Comparison of ENCODE assay signal across 9 cellular contexts in genomic region chr9:893843-894420, GRCh38. TPM values are rescaled to one million over a fixed set of nuclear protein-coding genes. Genes with fewer than 3 reads are reported as not detected.
DNase-seq lines count a peak whose midpoint lies in the region; ATAC-seq, FAIRE-seq and TF ChIP-seq lines count a peak whose summit lies in the region.
"Had no signal": no experiment of that assay in that cellular context is flagged by ENCODE, and none has a peak within 500 bp of the region (broad histone marks: within the 10 kb centered on the region; RNA-seq: fewer than 3 reads in every experiment).

No MANE protein-coding gene starts in this region.

- no peaks in the 10 kb centered on the region for H3K79me2 ChIP-seq in PC-3 (ENCODE audit: low read length)

- peak; percentile 82 for DNase-seq in Daoy (ENCODE audit: low read depth)
- DNase-seq in HTR-8/SVneo (ENCODE audit: insufficient read length, low spot score): peak; percentile 60
- DNase-seq in PC-3: peak; percentile 71
- DNase-seq in activated T-cell treated with anti-CD3 and anti-CD28 coated beads, Interleukin-2, amount 50 U/mL, for 48 hours: peak; percentile 56 to 65
- peak; percentile 27 for DNase-seq in foreskin melanocyte
- peak; percentile 39 for DNase-seq in pons (ENCODE audit: low spot score)
- no peak for DNase-seq in vagina (ENCODE audit: extremely low spot score in 2 of 2)

- H3K36me3 ChIP-seq in PC-3 (ENCODE audit: low read depth, low read length) (no peaks in the 10 kb centered on the region; the same call in 1 of the 2 replicates), vagina (no peaks in the 10 kb centered on the region)

- no peak for TF ChIP-seq POLR2A in vagina (IDR thresholded peaks at IDR 0.05)

- intact Hi-C loops in PC-3 (cut with micrococcal nuclease) (loop anchor here (1.0 kb wide), 2 partner anchors 111 to 443 kb away; no protein-coding TSS in a partner anchor), vagina (cut with DNase I) (no loop called here)

- H3K9me3 ChIP-seq in PC-3 (ENCODE audit: low read length) (no peaks in the 10 kb centered on the region), vagina (no peaks in the 10 kb centered on the region)

- peak overlapping the region; percentile 76 for H2AFZ ChIP-seq in PC-3 (ENCODE audit: low read length)

- POLR2A ChIA-PET in PC-3 (lab: Charles Lee; ENCODE audit: unreplicated experiment): no interaction called here

- no peak overlapping the region for H3K9ac ChIP-seq in PC-3 (ENCODE audit: low read length)

- FAIRE-seq in HTR-8/SVneo (lab: Jason Lieb, UNC): peak; percentile 28
- FAIRE-seq: endometrium had no signal

- no peaks in the 10 kb centered on the region for H3K9me2 ChIP-seq in PC-3 (replicated peaks; ENCODE audit: low read length)

- ATAC-seq in GM21529 (IDR thresholded peaks at IDR 0.05; ENCODE audit: unreplicated experiment) (peak; percentile 99), PC-3 (peak; percentile 88)

- CTCF ChIA-PET in PC-3 (lab: Charles Lee): interaction anchor here (1.8 kb wide), 1 partner anchor 111 kb away, joined by 9 read pairs; no protein-coding TSS in a partner anchor

- peak; percentile 82 for TF ChIP-seq CTCF in PC-3 (conservative IDR thresholded peaks at IDR 0.05; ENCODE audit: low read depth, low read length)
- TF ChIP-seq CTCF in vagina (IDR thresholded peaks at IDR 0.05): peak; percentile 69 to 70 (median 69)

- BruUV-seq in PC-3 (replicated peaks; lab: Mats Ljungman, UMichigan): no TSS peak

- H4K20me1 ChIP-seq in PC-3 (ENCODE audit: low read length): no peaks in the 10 kb centered on the region

- no peak overlapping the region for H3K27ac ChIP-seq in PC-3 (ENCODE audit: low read length)
- no peak overlapping the region for H3K27ac ChIP-seq in vagina

- no peaks in the 10 kb centered on the region for H3K27me3 ChIP-seq in PC-3 (ENCODE audit: low read length)
- no peaks in the 10 kb centered on the region for H3K27me3 ChIP-seq in vagina

- peak overlapping the region; percentile 79 for H3K4me2 ChIP-seq in PC-3 (ENCODE audit: low read length)

- no peaks in the 10 kb centered on the region for H3K4me1 ChIP-seq in PC-3 (ENCODE audit: insufficient read depth, low read length)
- no peaks in the 10 kb centered on the region for H3K4me1 ChIP-seq in vagina

- H3K4me3 ChIP-seq in PC-3 (ENCODE audit: low read length) (peak overlapping the region; percentile 34; the same call in 1 of the 2 replicates), vagina (no peak overlapping the region)

- H3F3A ChIP-seq in PC-3 (ENCODE audit: low read length, unreplicated experiment): no peaks in the 10 kb centered on the region

RNA-seq across cellular contexts. Expression of gene DMRT1, which starts 52.4 kb away (rescaled TPM):
- 0.46 and 0.60 TPM in 2 replicates for total RNA-seq in Daoy (2014; rRNA removed; shearing (Covaris generic))
- 0.04 TPM in 1 of 2 replicates, not detected in the other for total RNA-seq in PC-3 (2014; rRNA removed)
- total RNA-seq in vagina: not detected

Comparison
In these comparisons a context has a peak if more than half of its experiments do, and no peak if none do; other contexts are left out.
1. DNase-seq: peak in Daoy (single experiment), HTR-8/SVneo (single experiment), PC-3 (single experiment), activated T-cell treated with anti-CD3 and anti-CD28 coated beads, Interleukin-2, amount 50 U/mL, for 48 hours (2 of 2), foreskin melanocyte (single experiment) and pons (single experiment); none in vagina (0 of 2).